ENCODE assay signal across 8 cellular contexts in genomic region chr14:67943947-67944346, GRCh38.
DNase-seq lines count a peak whose midpoint lies in the region; ATAC-seq and TF ChIP-seq lines count a peak whose summit lies in the region.

No MANE protein-coding gene starts in this region.

- peak; percentile 79 for ATAC-seq in left lung
- no peak for ATAC-seq in HG03439 (IDR thresholded peaks at IDR 0.05; ENCODE audit: unreplicated experiment)

- H3K9me3 ChIP-seq in SU-DHL-6 (ENCODE audit: insufficient read depth, low read length) (no peaks in the 10 kb centered on the region), left lung (no peaks in the 10 kb centered on the region)

- no peak overlapping the region for H3K9ac ChIP-seq in SU-DHL-6 (ENCODE audit: low read length)

- TF ChIP-seq CTCF in SU-DHL-6 (IDR thresholded peaks at IDR 0.05; ENCODE audit: insufficient read depth, low read length, poor library complexity, severe bottlenecking) (peak; percentile 58), choroid plexus epithelial cell (conservative IDR thresholded peaks at IDR 0.05; ENCODE audit: low read depth, low read length) (peak; percentile 74), left lung (IDR thresholded peaks at IDR 0.05) (peak; percentile 49 to 67)

- intact Hi-C loops in left lung (cut with DNase I) = loop anchor here in 1 of 2 donors (5.0 kb wide), 1 partner anchor 873 kb away; no protein-coding TSS in a partner anchor

- H3K4me2 ChIP-seq in SU-DHL-6 (ENCODE audit: low read depth, low read length, poor library complexity, severe bottlenecking) = no peak overlapping the region

- H3K4me1 ChIP-seq in left lung = peaks cover 37 to 45% of the 10 kb centered on the region in 2 donors

- H3K36me3 ChIP-seq in SU-DHL-6 (ENCODE audit: low read length) (no peaks in the 10 kb centered on the region), left lung (no peaks in the 10 kb centered on the region)

- H4K20me1 ChIP-seq in SU-DHL-6 (ENCODE audit: low read depth, low read length) = no peaks in the 10 kb centered on the region

- no peaks in the 10 kb centered on the region for H3F3A ChIP-seq in SU-DHL-6 (ENCODE audit: insufficient read depth)

- H3K9me2 ChIP-seq in SU-DHL-6 (replicated peaks; ENCODE audit: insufficient read depth, low read length) = no peaks in the 10 kb centered on the region

- H3K27ac ChIP-seq in SU-DHL-6 (ENCODE audit: low read depth, low read length) = no peak overlapping the region
- peak overlapping the region in 1 of 2 donors; percentile 61 for H3K27ac ChIP-seq in left lung

- peak; percentile 38 for DNase-seq in activated gamma-delta T cell treated with Interleukin-2 at 50 U/mL for 16 hours
- DNase-seq in activated gamma-delta T cell (lab: John Stamatoyannopoulos, UW) = no peak
- peak; percentile 71 for DNase-seq in NCI-H1436 (lab: John Stamatoyannopoulos, UW)
- DNase-seq in choroid plexus epithelial cell (ENCODE audit: low read depth) = peak; percentile 96
- DNase-seq in left lung = peak in 1 of 2 donors; percentile 67
- DNase-seq in stimulated activated CD4-positive, alpha-beta T cell treated with anti-CD3 and anti-CD28 coated beads, TNF-alpha, amount 100 ng/mL, for 24 hours (ENCODE audit: low read depth in 3 of 3) = peak; percentile 3 to 46 (median 11)

- no peaks in the 10 kb centered on the region for H3K79me2 ChIP-seq in SU-DHL-6 (ENCODE audit: insufficient read depth, low read length)

- H3K4me3 ChIP-seq in SU-DHL-6 (ENCODE audit: insufficient read depth, low read length, poor library complexity, severe bottlenecking) = no peak overlapping the region
- H3K4me3 ChIP-seq in choroid plexus epithelial cell (ENCODE audit: low read depth, low read length) = no peak overlapping the region
- no peak overlapping the region for H3K4me3 ChIP-seq in left lung

- no peak overlapping the region for H2AFZ ChIP-seq in SU-DHL-6 (ENCODE audit: low read depth, low read length, severe bottlenecking)

- H3K27me3 ChIP-seq in SU-DHL-6 (ENCODE audit: low read length) (no peaks in the 10 kb centered on the region), left lung (no peaks in the 10 kb centered on the region)
